9 cellular contexts compared by ENCODE assay signal in the genomic region with DNA sequence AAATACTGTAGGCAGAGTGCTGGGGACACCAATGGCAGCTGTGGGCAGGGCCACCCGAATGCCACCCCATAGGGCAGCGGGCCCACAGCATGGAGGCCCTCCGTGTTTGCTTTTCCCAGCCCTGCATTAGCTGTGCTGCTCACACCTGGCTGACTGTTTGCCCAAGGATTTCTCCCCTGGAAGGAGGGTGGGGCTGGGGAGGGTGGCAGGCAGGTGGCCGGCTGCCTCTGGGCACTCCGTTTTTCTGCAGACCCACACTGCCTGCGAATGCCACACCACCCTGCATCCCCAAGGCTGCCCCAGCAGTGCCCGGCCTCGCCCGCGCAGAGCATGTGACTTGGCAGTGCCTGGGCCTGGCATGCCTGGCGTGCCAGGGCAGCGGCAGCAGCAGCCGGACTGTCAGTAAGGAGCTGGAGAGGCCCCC. TPM values are rescaled to one million over a fixed set of nuclear protein-coding genes. Genes with fewer than 3 reads are reported as not detected.
DNase-seq lines count a peak whose midpoint lies in the region; ATAC-seq and TF ChIP-seq lines count a peak whose summit lies in the region.
"Had no signal": no experiment of that assay in that cellular context is flagged by ENCODE, and none has a peak within 500 bp of the region (broad histone marks: within the 10 kb centered on the region; RNA-seq: fewer than 3 reads in every experiment).

No MANE protein-coding gene starts in this region.

- no peak for TF ChIP-seq EP300 in stomach (IDR thresholded peaks at IDR 0.05)

- ATAC-seq in heart right ventricle (peak; percentile 31 to 78 (median 63)), GM21529 (IDR thresholded peaks at IDR 0.05; ENCODE audit: unreplicated experiment) (no peak), GM18868 (IDR thresholded peaks at IDR 0.05; ENCODE audit: unreplicated experiment) (no peak)

- intact Hi-C loops in heart right ventricle (cut with DNase I): loop anchor here in 1 of 10 donors (5.0 kb wide), 1 partner anchor 33 kb away; no protein-coding TSS in a partner anchor
- intact Hi-C loops in stomach (cut with DNase I; ENCODE audit: low total_unique reads): no loop called here

- peak; percentile 85 for DNase-seq in NCI-H1092 treated with DMSO at 0.1 percent for 48 hours (lab: John Stamatoyannopoulos, UW)
- peak in 2 of 3 donors; percentile 54 to 80 for DNase-seq in Peyer's patch
- DNase-seq in heart right ventricle: peak; percentile 48 to 72
- DNase-seq in stomach: peak; percentile 85
- DNase-seq in activated effector memory CD4-positive, alpha-beta T cell treated with Interleukin-2 at 50 U/mL for 16 hours: no peak
- DNase-seq in KBM-7: no peak
- DNase-seq: ovary had no signal

- TF ChIP-seq CTCF in Peyer's patch (IDR thresholded peaks at IDR 0.05) (no peak), heart right ventricle (IDR thresholded peaks at IDR 0.05) (no peak), stomach (IDR thresholded peaks at IDR 0.05) (no peak)

- TF ChIP-seq POLR2A in Peyer's patch (IDR thresholded peaks at IDR 0.05) (no peak), stomach (IDR thresholded peaks at IDR 0.05) (no peak)

- H3K27me3 ChIP-seq in Peyer's patch (no peaks in the 10 kb centered on the region), heart right ventricle (no peaks in the 10 kb centered on the region), stomach (no peaks in the 10 kb centered on the region)
- H3K27me3 ChIP-seq: ovary had no signal

- no peaks in the 10 kb centered on the region for H3K36me3 ChIP-seq in Peyer's patch
- H3K36me3 ChIP-seq in heart right ventricle: no peaks in the 10 kb centered on the region
- no peaks in the 10 kb centered on the region for H3K36me3 ChIP-seq in stomach
- H3K36me3 ChIP-seq: ovary had no signal

- peak overlapping the region in 3 of 4 donors; percentile 55 to 85 (median 82) for H3K27ac ChIP-seq in Peyer's patch
- H3K27ac ChIP-seq in heart right ventricle: peak overlapping the region in 9 of 10 donors; percentile 42 to 92 (median 75)
- H3K27ac ChIP-seq in stomach: peak overlapping the region; percentile 71 to 88 (median 86)
- H3K27ac ChIP-seq: ovary had no signal

- H3K4me3 ChIP-seq in Peyer's patch (no peak overlapping the region), heart right ventricle (no peak overlapping the region), stomach (no peak overlapping the region)
- H3K4me3 ChIP-seq: ovary had no signal

- in situ Hi-C loops in KBM-7 (cut with MboI; ENCODE audit: low pct_unique_long_range_greater_than_20kb, low sequenced_read_pairs): no loop called here

- H3K4me1 ChIP-seq in Peyer's patch (peaks cover 0 to 69% (median 29%) of the 10 kb centered on the region in 4 donors), heart right ventricle (peaks cover 25 to 83% (median 68%) of the 10 kb centered on the region in 9 donors), stomach (peaks cover 67 to 82% (median 71%) of the 10 kb centered on the region in 4 donors)

- H3K9me3 ChIP-seq in Peyer's patch (no peaks in the 10 kb centered on the region), heart right ventricle (no peaks in the 10 kb centered on the region), stomach (no peaks in the 10 kb centered on the region)
- H3K9me3 ChIP-seq: ovary had no signal

- WGBS in heart right ventricle, 2 donors: 59 to 70% methylated on average over 13 of the region's 13 CpGs
- WGBS in stomach, 5 donors: 30 to 69% (median 44%) methylated on average over 12 to 13 of the region's 13 CpGs

RNA-seq across cellular contexts. Expression of gene DAGLA, which starts 19.6 kb away (rescaled TPM):
- total RNA-seq in Peyer's patch (10 to 100 TPM in 2 of 4 donors, 1 to 10 TPM in 2; 5.8 to 18.9 (median 10.2) TPM), heart right ventricle (1 to 10 TPM; 1.8 to 5.0 (median 3.4) TPM), stomach (10 to 100 TPM in 1 of 5 donors, 1 to 10 TPM in 2, under 1 TPM in 2; under 0.01 to 27.2 (median 1.3) TPM)
- polyA plus RNA-seq in heart right ventricle (1 to 10 TPM; 1.5 to 1.7 TPM), stomach (1 to 10 TPM in 1 of 3 donors, under 1 TPM in 2; 0.15 to 3.2 (median 0.75) TPM)

RNA-seq across cellular contexts. Expression of gene MYRF, which starts 52.7 kb away (rescaled TPM):
- total RNA-seq in Peyer's patch (10 to 100 TPM; 18.2 to 80.9 (median 49.9) TPM), heart right ventricle (1 to 10 TPM in 1 of 10 donors, under 1 TPM in 9; 0.13 to 1.2 (median 0.26) TPM), stomach (100 to 1,000 TPM in 3 of 5 donors, 10 to 100 TPM in 1, 1 to 10 TPM in 1; 6.4 to 527 (median 240) TPM)
- polyA plus RNA-seq in heart right ventricle (under 1 TPM; 0.16 to 0.37 TPM), stomach (10 to 100 TPM; 19.0 to 45.9 (median 20.5) TPM)

Comparison
In these comparisons a context has a peak if more than half of its experiments do, and no peak if none do; other contexts are left out.
1. DNase-seq: peak in NCI-H1092 treated with DMSO at 0.1 percent for 48 hours (single experiment), Peyer's patch (2 of 3), heart right ventricle (2 of 2) and stomach (single experiment); none in activated effector memory CD4-positive, alpha-beta T cell treated with Interleukin-2 at 50 U/mL for 16 hours (single experiment) and KBM-7 (single experiment).
2. ATAC-seq: peak in heart right ventricle (8 of 8); none in GM21529 (single experiment) and GM18868 (single experiment).
3. Peak in every context shown above with its lines, with median percentiles within 50 percentile points of each other: H3K27ac ChIP-seq.